18 cellular contexts compared by ENCODE assay signal in the genomic region with DNA sequence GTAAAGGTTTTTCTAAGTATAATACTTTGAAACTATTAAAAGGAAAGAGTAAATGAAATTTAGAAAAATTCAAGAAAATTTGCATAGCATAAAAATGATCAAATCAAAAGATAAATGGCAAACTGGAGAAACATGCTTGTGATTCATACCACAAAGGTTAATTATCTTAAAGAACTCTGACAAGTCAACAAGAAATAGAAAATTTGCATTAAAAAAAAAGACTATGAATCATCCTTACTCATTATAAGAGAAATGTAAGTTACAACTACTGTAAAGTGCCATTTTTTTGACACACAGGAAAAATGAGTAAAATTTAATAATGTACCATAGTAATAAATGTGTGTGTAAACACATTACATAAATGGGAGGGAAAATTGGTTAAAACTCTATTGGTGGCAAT.
A peak's percentile ranks its signal among the peaks of the same experiment; 100 is the strongest.
DNase-seq lines count a peak whose midpoint lies in the region; ATAC-seq, FAIRE-seq and TF ChIP-seq lines count a peak whose summit lies in the region.
"Had no signal": no experiment of that assay in that cellular context is flagged by ENCODE, and none has a peak within 500 bp of the region (broad histone marks: within the 10 kb centered on the region; RNA-seq: fewer than 3 reads in every experiment).

No MANE protein-coding gene starts in this region.

- no peaks in the 10 kb centered on the region for H3K27me3 ChIP-seq in A673 (replicated peaks; ENCODE audit: insufficient read depth, low read depth, low read length, poor library complexity)
- H3K27me3 ChIP-seq in PC-3 (ENCODE audit: low read length) = no peaks in the 10 kb centered on the region
- H3K27me3 ChIP-seq in foreskin keratinocyte = no peaks in the 10 kb centered on the region

- BruUV-seq in A673 (replicated peaks; lab: Mats Ljungman, UMichigan) (no TSS peak), PC-3 (replicated peaks; lab: Mats Ljungman, UMichigan) (no TSS peak)

- H3K36me3 ChIP-seq in A673 (ENCODE audit: insufficient read depth, low read length, poor library complexity, severe bottlenecking) (no peaks in the 10 kb centered on the region), PC-3 (ENCODE audit: low read depth, low read length) (no peaks in the 10 kb centered on the region)
- H3K36me3 ChIP-seq: HAP-1 had no signal

- no peaks in the 10 kb centered on the region for H3K79me2 ChIP-seq in PC-3 (ENCODE audit: low read length)

- H3K27ac ChIP-seq in A673 (ENCODE audit: low read depth, low read length, poor library complexity, severe bottlenecking) = no peak overlapping the region
- no peak overlapping the region for H3K27ac ChIP-seq in PC-3 (ENCODE audit: low read length)
- H3K27ac ChIP-seq in foreskin keratinocyte = no peak overlapping the region
- H3K27ac ChIP-seq: C4-2B, GM23248 had no signal

- H3K9me3 Mint-ChIP-seq in activated T-helper 17 cell treated with anti-CD3 and anti-CD28 coated beads, Interleukin-2, amount 50 U/mL, for 72 hours = peaks cover 5% of the 10 kb centered on the region

- no peak overlapping the region for H3K4me2 ChIP-seq in PC-3 (ENCODE audit: low read length)

- no peaks in the 10 kb centered on the region for H4K20me1 ChIP-seq in PC-3 (ENCODE audit: low read length)

- no peaks in the 10 kb centered on the region for H3K9me3 ChIP-seq in A673 (ENCODE audit: low read depth, low read length, poor library complexity, severe bottlenecking)
- no peaks in the 10 kb centered on the region for H3K9me3 ChIP-seq in PC-3 (ENCODE audit: low read length)
- H3K9me3 ChIP-seq: Caco-2, HAP-1 had no signal

- no peaks in the 10 kb centered on the region for H3K36me3 Mint-ChIP-seq in activated T-helper 17 cell treated with anti-CD3 and anti-CD28 coated beads, Interleukin-2, amount 50 U/mL, for 72 hours (ENCODE audit: low read depth)

- H3K27me3 Mint-ChIP-seq in activated T-helper 17 cell treated with anti-CD3 and anti-CD28 coated beads, Interleukin-2, amount 50 U/mL, for 72 hours = no peaks in the 10 kb centered on the region
- H3K27me3 Mint-ChIP-seq: CD4-positive, alpha-beta T cell had no signal

- H3K9me2 ChIP-seq in PC-3 (replicated peaks; ENCODE audit: low read length) = no peaks in the 10 kb centered on the region

- no peaks in the 10 kb centered on the region for H3F3A ChIP-seq in PC-3 (ENCODE audit: low read length, unreplicated experiment)

- DNase-seq in A673 (ENCODE audit: low spot score) (peak; percentile 5), PC-3 (peak; percentile 27), foreskin keratinocyte (peak; percentile 9 to 38), urothelium cell line (ENCODE audit: low spot score) (no peak), NCI-H2227 treated with DMSO at 0.1 percent for 48 hours (lab: John Stamatoyannopoulos, UW) (no peak)
- DNase-seq: ACHN; Caco-2; CD4-positive, alpha-beta T cell; DMS153; DMS79; GDM1; GM23248; IMR-90 had no signal

- CTCF ChIA-PET in A673 (lab: Charles Lee) = no interaction called here
- CTCF ChIA-PET in PC-3 (lab: Charles Lee) = no interaction called here

- FAIRE-seq in urothelium cell line (lab: Jason Lieb, UNC) = peak; percentile 56
- FAIRE-seq: GM12892, GM18507 had no signal

- POLR2A ChIA-PET in A673 (lab: Charles Lee; ENCODE audit: low non-redundant PET) = no interaction called here
- POLR2A ChIA-PET in PC-3 (lab: Charles Lee; ENCODE audit: unreplicated experiment) = no interaction called here

- no peak for TF ChIP-seq CTCF in A673 (conservative IDR thresholded peaks at IDR 0.05; ENCODE audit: low read depth, low read length)
- no peak for TF ChIP-seq CTCF in PC-3 (conservative IDR thresholded peaks at IDR 0.05; ENCODE audit: low read depth, low read length)
- no peak for TF ChIP-seq CTCF in foreskin keratinocyte (conservative IDR thresholded peaks at IDR 0.05)

- no peak overlapping the region for H3K9ac ChIP-seq in PC-3 (ENCODE audit: low read length)
- H3K9ac ChIP-seq: GM23248 had no signal

- no peaks in the 10 kb centered on the region for H3K4me1 Mint-ChIP-seq in activated T-helper 17 cell treated with anti-CD3 and anti-CD28 coated beads, Interleukin-2, amount 50 U/mL, for 72 hours

- no peak overlapping the region for H3K27ac Mint-ChIP-seq in activated T-helper 17 cell treated with anti-CD3 and anti-CD28 coated beads, Interleukin-2, amount 50 U/mL, for 72 hours
- H3K27ac Mint-ChIP-seq: CD4-positive, alpha-beta T cell had no signal

- intact Hi-C loops in A673 (cut with micrococcal nuclease; ENCODE audit: unreplicated experiment) (no loop called here), PC-3 (cut with micrococcal nuclease) (no loop called here)

- H3K4me1 ChIP-seq in A673 (ENCODE audit: insufficient read depth, low read length, poor library complexity, severe bottlenecking) (no peaks in the 10 kb centered on the region), PC-3 (ENCODE audit: insufficient read depth, low read length) (peaks cover 8% of the 10 kb centered on the region; the same call in 1 of the 2 replicates), foreskin keratinocyte (no peaks in the 10 kb centered on the region)
- H3K4me1 ChIP-seq: Caco-2, HAP-1 had no signal

- no peak overlapping the region for H3K4me3 Mint-ChIP-seq in activated T-helper 17 cell treated with anti-CD3 and anti-CD28 coated beads, Interleukin-2, amount 50 U/mL, for 72 hours
- H3K4me3 Mint-ChIP-seq: CD4-positive, alpha-beta T cell had no signal

- no peak overlapping the region for H2AFZ ChIP-seq in PC-3 (ENCODE audit: low read length)
- H2AFZ ChIP-seq: GM23248 had no signal

- ATAC-seq in PC-3 (peak; percentile 60), foreskin keratinocyte (peak; percentile 64)
- no peak for ATAC-seq in activated T-helper 17 cell treated with anti-CD3 and anti-CD28 coated beads, Interleukin-2, amount 50 U/mL, for 72 hours (replicated peaks)

- H3K4me3 ChIP-seq in A673 (ENCODE audit: low read depth, low read length, poor library complexity, severe bottlenecking) (no peak overlapping the region), PC-3 (ENCODE audit: low read length) (no peak overlapping the region)
- H3K4me3 ChIP-seq: GM23248, HAP-1 had no signal

Comparison
In these comparisons a context has a peak if more than half of its experiments do, and no peak if none do; other contexts are left out.
1. DNase-seq: peak in A673 (single experiment), PC-3 (single experiment) and foreskin keratinocyte (2 of 2); none in urothelium cell line (single experiment) and NCI-H2227 treated with DMSO at 0.1 percent for 48 hours (single experiment).